Comparison of ENCODE assay signal across 32 cellular contexts in genomic region chr22:23361676-23362075, GRCh38.
"Had no signal": no experiment of that assay in that cellular context is flagged by ENCODE, and none has a peak within 500 bp of the region (broad histone marks: within the 10 kb centered on the region; RNA-seq: fewer than 3 reads in every experiment).

No MANE protein-coding gene starts in this region.

- H3K4me3 Mint-ChIP-seq: activated B cell treated with CpG ODN at 0.5 μM for 24 hours; activated CD4-positive, alpha-beta memory T cell treated with anti-CD3 and anti-CD28 coated beads, Interleukin-2, amount 10 ng/mL, durations not matched to agents 7 days and 5 days; activated CD4-positive, alpha-beta T cell treated with anti-CD3 and anti-CD28 coated beads, Interleukin-2, amount 10 ng/mL, durations not matched to agents 7 days and 5 days; activated CD8-positive, alpha-beta T cell treated with anti-CD3 and anti-CD28 coated beads, Interleukin-2, amount 10 ng/mL, durations not matched to agents 7 days and 5 days; activated naive CD4-positive, alpha-beta T cell treated with anti-CD3 and anti-CD28 coated beads, Interleukin-2, amount 10 ng/mL, durations not matched to agents 7 days and 5 days; activated naive CD4-positive, alpha-beta T cell treated with anti-CD3 and anti-CD28 coated beads, Interleukin-2, amount 50 U/mL, for 24 hours; activated naive CD8-positive, alpha-beta T cell; activated naive CD8-positive, alpha-beta T cell treated with anti-CD3 and anti-CD28 coated beads, Interleukin-2, amount 10 ng/mL, durations not matched to agents 7 days and 5 days; activated naive CD8-positive, alpha-beta T cell treated with anti-CD3 and anti-CD28 coated beads, Interleukin-2, amount 50 U/mL, for 24 hours; activated T-cell treated with anti-CD3 and anti-CD28 coated beads, Interleukin-2, amount 50 U/mL, for 24 hours; T-helper 1 cell treated with Interleukin-12 subunit alpha and Interleukin-12 subunit beta and Interleukin-4 antibody, amounts not matched to agents 30 μg/mL and 1 μg/mL, for 36 hours; T-helper 2 cell treated with Interferon-gamma antibody and Interleukin-4, amounts not matched to agents 5 μg/mL and 100 μg/mL, for 36 hours had no signal

- H3K4me1 Mint-ChIP-seq: activated B cell treated with CpG ODN at 0.5 μM for 24 hours; activated CD4-positive, alpha-beta memory T cell treated with anti-CD3 and anti-CD28 coated beads, Interleukin-2, amount 10 ng/mL, durations not matched to agents 7 days and 5 days; activated CD4-positive, alpha-beta T cell treated with anti-CD3 and anti-CD28 coated beads, Interleukin-2, amount 10 ng/mL, durations not matched to agents 7 days and 5 days; activated naive CD4-positive, alpha-beta T cell treated with anti-CD3 and anti-CD28 coated beads, Interleukin-2, amount 10 ng/mL, durations not matched to agents 7 days and 5 days; activated naive CD4-positive, alpha-beta T cell treated with anti-CD3 and anti-CD28 coated beads, Interleukin-2, amount 50 U/mL, for 24 hours; activated naive CD8-positive, alpha-beta T cell treated with anti-CD3 and anti-CD28 coated beads, Interleukin-2, amount 50 U/mL, for 24 hours had no signal

- H3K9me3 Mint-ChIP-seq: activated B cell treated with CpG ODN at 0.5 μM for 24 hours; activated CD4-positive, alpha-beta memory T cell treated with anti-CD3 and anti-CD28 coated beads, Interleukin-2, amount 10 ng/mL, durations not matched to agents 7 days and 5 days; activated CD4-positive, alpha-beta T cell treated with anti-CD3 and anti-CD28 coated beads, Interleukin-2, amount 10 ng/mL, durations not matched to agents 7 days and 5 days; activated naive CD4-positive, alpha-beta T cell treated with anti-CD3 and anti-CD28 coated beads, Interleukin-2, amount 10 ng/mL, durations not matched to agents 7 days and 5 days; activated naive CD4-positive, alpha-beta T cell treated with anti-CD3 and anti-CD28 coated beads, Interleukin-2, amount 50 U/mL, for 24 hours; activated naive CD8-positive, alpha-beta T cell treated with anti-CD3 and anti-CD28 coated beads, Interleukin-2, amount 50 U/mL, for 24 hours; activated T-cell treated with anti-CD3 and anti-CD28 coated beads, Interleukin-2, amount 50 U/mL, for 24 hours; activated T-helper 2 cell treated with anti-CD3 and anti-CD28 coated beads, Interferon-gamma antibody, Interleukin-2, Interleukin-4, amounts not matched to agents 10 μg/mL and 5 μg/mL and 100 μg/mL, durations not matched to agents 14 hours and 24 hours and 36 hours; T-helper 1 cell treated with Interleukin-12 subunit alpha and Interleukin-12 subunit beta and Interleukin-4 antibody, amounts not matched to agents 30 μg/mL and 1 μg/mL, for 36 hours; T-helper 2 cell treated with Interferon-gamma antibody and Interleukin-4, amounts not matched to agents 5 μg/mL and 100 μg/mL, for 36 hours had no signal

- H3K9me3 ChIP-seq: body of pancreas, breast epithelium had no signal

- H3K4me3 ChIP-seq: body of pancreas, breast epithelium had no signal

- H3K27ac Mint-ChIP-seq: activated B cell treated with CpG ODN at 0.5 μM for 24 hours; activated CD4-positive, alpha-beta memory T cell treated with anti-CD3 and anti-CD28 coated beads, Interleukin-2, amount 10 ng/mL, durations not matched to agents 7 days and 5 days; activated CD4-positive, alpha-beta T cell treated with anti-CD3 and anti-CD28 coated beads, Interleukin-2, amount 10 ng/mL, durations not matched to agents 7 days and 5 days; activated CD8-positive, alpha-beta T cell treated with anti-CD3 and anti-CD28 coated beads, Interleukin-2, amount 10 ng/mL, durations not matched to agents 7 days and 5 days; activated naive CD4-positive, alpha-beta T cell treated with anti-CD3 and anti-CD28 coated beads, Interleukin-2, amount 10 ng/mL, durations not matched to agents 7 days and 5 days; activated naive CD4-positive, alpha-beta T cell treated with anti-CD3 and anti-CD28 coated beads, Interleukin-2, amount 50 U/mL, for 24 hours; activated naive CD8-positive, alpha-beta T cell; activated naive CD8-positive, alpha-beta T cell treated with anti-CD3 and anti-CD28 coated beads, Interleukin-2, amount 10 ng/mL, durations not matched to agents 7 days and 5 days; activated naive CD8-positive, alpha-beta T cell treated with anti-CD3 and anti-CD28 coated beads, Interleukin-2, amount 50 U/mL, for 24 hours; activated T-cell treated with anti-CD3 and anti-CD28 coated beads, Interleukin-2, amount 50 U/mL, for 24 hours; activated T-helper 2 cell treated with anti-CD3 and anti-CD28 coated beads, Interferon-gamma antibody, Interleukin-2, Interleukin-4, amounts not matched to agents 10 μg/mL and 5 μg/mL and 100 μg/mL, durations not matched to agents 14 hours and 24 hours and 36 hours; T-helper 1 cell treated with Interleukin-12 subunit alpha and Interleukin-12 subunit beta and Interleukin-4 antibody, amounts not matched to agents 30 μg/mL and 1 μg/mL, for 36 hours; T-helper 2 cell treated with Interferon-gamma antibody and Interleukin-4, amounts not matched to agents 5 μg/mL and 100 μg/mL, for 36 hours had no signal

- H3K36me3 Mint-ChIP-seq: activated naive CD4-positive, alpha-beta T cell treated with anti-CD3 and anti-CD28 coated beads, Interleukin-2, amount 10 ng/mL, durations not matched to agents 7 days and 5 days; activated naive CD4-positive, alpha-beta T cell treated with anti-CD3 and anti-CD28 coated beads, Interleukin-2, amount 50 U/mL, for 24 hours; activated naive CD8-positive, alpha-beta T cell; activated naive CD8-positive, alpha-beta T cell treated with anti-CD3 and anti-CD28 coated beads, Interleukin-2, amount 10 ng/mL, durations not matched to agents 7 days and 5 days had no signal

- H3K36me3 ChIP-seq: brain microvascular endothelial cell, breast epithelium had no signal

- DNase-seq: activated B cell treated with CpG ODN at 0.5 μM for 24 hours; activated CD4-positive, alpha-beta memory T cell treated with anti-CD3 and anti-CD28 coated beads, Interleukin-2, amount 10 ng/mL, durations not matched to agents 7 days and 5 days; activated CD4-positive, alpha-beta T cell treated with anti-CD3 and anti-CD28 coated beads for 48 hours; activated CD4-positive, alpha-beta T cell treated with anti-CD3 and anti-CD28 coated beads, Interleukin-2, amount 10 ng/mL, durations not matched to agents 7 days and 5 days; activated CD4-positive, alpha-beta T cell treated with anti-CD3 and anti-CD28 coated beads, Interleukin-2, amount 50 U/mL, for 48 hours; activated CD4-positive, CD25-positive, alpha-beta regulatory T cell treated with anti-CD3 and anti-CD28 coated beads, Interleukin-2, amount 50 U/mL, for 72 hours; activated CD8-positive, alpha-beta memory T cell treated with anti-CD3 and anti-CD28 coated beads, Interleukin-2, amount 50 U/mL, for 48 hours; activated CD8-positive, alpha-beta T cell treated with anti-CD3 and anti-CD28 coated beads, Interleukin-2, amount 10 ng/mL, durations not matched to agents 7 days and 5 days; activated effector memory CD4-positive, alpha-beta T cell treated with Interleukin-2 at 50 U/mL for 16 hours; activated gamma-delta T cell; activated naive CD4-positive, alpha-beta T cell treated with anti-CD3 and anti-CD28 coated beads, Interleukin-2, amount 10 ng/mL, durations not matched to agents 7 days and 5 days; activated naive CD4-positive, alpha-beta T cell treated with Interleukin-2 at 50 U/mL for 16 hours; activated naive CD8-positive, alpha-beta T cell treated with anti-CD3 and anti-CD28 coated beads, Interleukin-2, amount 10 ng/mL, durations not matched to agents 7 days and 5 days; activated naive CD8-positive, alpha-beta T cell treated with anti-CD3 and anti-CD28 coated beads, Interleukin-2, amount 50 U/mL, for 24 hours; activated T-cell treated with anti-CD3 and anti-CD28 coated beads, Interleukin-2, amount 50 U/mL, for 24 hours; activated T-cell treated with anti-CD3 and anti-CD28 coated beads, Interleukin-2, amount 50 U/mL, for 48 hours; amygdala; anterior cingulate cortex; body of pancreas; brain microvascular endothelial cell; central memory CD4-positive, alpha-beta T cell; SW 1271; T-helper 1 cell; T-helper 2 cell; T-helper 9 cell had no signal

- H3K27me3 Mint-ChIP-seq: activated naive CD4-positive, alpha-beta T cell treated with anti-CD3 and anti-CD28 coated beads, Interleukin-2, amount 50 U/mL, for 24 hours; activated naive CD8-positive, alpha-beta T cell had no signal

- H3K27me3 ChIP-seq: body of pancreas, breast epithelium had no signal

- H3K27ac ChIP-seq: body of pancreas, brain microvascular endothelial cell, breast epithelium, VCaP had no signal

- H3K4me1 ChIP-seq: body of pancreas, breast epithelium had no signal

- ATAC-seq: activated CD8-positive, alpha-beta T cell treated with anti-CD3 and anti-CD28 coated beads, Interleukin-2, amount 10 ng/mL, durations not matched to agents 7 days and 5 days; activated naive CD8-positive, alpha-beta T cell treated with anti-CD3 and anti-CD28 coated beads, Interleukin-2, amount 50 U/mL, for 24 hours; body of pancreas had no signal
